Comparison of ENCODE assay signal across 9 cellular contexts in genomic region chr1:156496211-156496761, GRCh38. TPM values are rescaled to one million over a fixed set of nuclear protein-coding genes. Genes with fewer than 3 reads are reported as not detected.
DNase-seq lines count a peak whose midpoint lies in the region; ATAC-seq and TF ChIP-seq lines count a peak whose summit lies in the region.
"Had no signal": no experiment of that assay in that cellular context is flagged by ENCODE, and none has a peak within 500 bp of the region (broad histone marks: within the 10 kb centered on the region; RNA-seq: fewer than 3 reads in every experiment).

No MANE protein-coding gene starts in this region.

- WGBS in heart right ventricle, 2 donors = 38 to 47% methylated on average over 10 of the region's 10 CpGs
- WGBS in mesendoderm (ENCODE audit: extremely low coverage, insufficient coverage, low lambda C conversion rate) = no CpG with 5 or more reads among the region's 10 CpGs
- WGBS in aorta, 2 donors = 31 to 32% methylated on average over 10 of the region's 10 CpGs

- no peak overlapping the region for H3K18ac ChIP-seq in mesendoderm (ENCODE audit: low read length)

- H3K4me3 ChIP-seq in heart right ventricle = peak overlapping the region in 9 of 10 donors; percentile 0 to 100 (median 94)
- no peak overlapping the region for H3K4me3 ChIP-seq in mesendoderm (ENCODE audit: low read length)
- H3K4me3 ChIP-seq in aorta (ENCODE audit: low read length in 2 of 2) = no peak overlapping the region
- H3K4me3 ChIP-seq: SK-N-MC had no signal

- H3K27me3 ChIP-seq in heart right ventricle = no peaks in the 10 kb centered on the region
- H3K27me3 ChIP-seq in mesendoderm (ENCODE audit: insufficient read depth, low read length, poor library complexity) = no peaks in the 10 kb centered on the region
- H3K27me3 ChIP-seq in aorta (ENCODE audit: control insufficient read depth in 1 of 2, insufficient read depth in 2 of 2, low read length in 1 of 2) = no peaks in the 10 kb centered on the region

- H4K5ac ChIP-seq in mesendoderm (ENCODE audit: low read length) = no peak overlapping the region

- intact Hi-C loops in heart right ventricle (cut with DNase I) = no loop called here
- intact Hi-C loops in Right ventricle myocardium superior (cut with DNase I) = loop anchor here (10.0 kb wide), 1 partner anchor 521 kb away; the partner anchor contains the start of gene ARHGEF2
- intact Hi-C loops in aorta (cut with DNase I) = loop anchor here in 1 of 2 donors (5.0 kb wide), 1 partner anchor 34 kb away; no protein-coding TSS in a partner anchor

- H3K27ac ChIP-seq in heart right ventricle (peak overlapping the region; percentile 33 to 100 (median 100)), mesendoderm (ENCODE audit: low read depth, low read length) (no peak overlapping the region), aorta (ENCODE audit: low read depth in 1 of 2, low read length in 2 of 2) (peak overlapping the region in 1 of 2 donors; percentile 49)
- H3K27ac ChIP-seq: SK-N-MC had no signal

- peaks cover 74% of the 10 kb centered on the region for H3K4me1 Mint-ChIP-seq in activated naive CD8-positive, alpha-beta T cell (ENCODE audit: low read depth)

- H2BK120ac ChIP-seq in mesendoderm (ENCODE audit: low read depth, low read length) = no peak overlapping the region

- H3K56ac ChIP-seq in mesendoderm (ENCODE audit: low read length) = peak overlapping the region; percentile 43

- H3K27me3 Mint-ChIP-seq in activated naive CD8-positive, alpha-beta T cell = no peaks in the 10 kb centered on the region

- no peak overlapping the region for H3K4me2 ChIP-seq in mesendoderm (ENCODE audit: low read length)

- H3K9ac ChIP-seq in mesendoderm (ENCODE audit: low read length) = no peak overlapping the region

- no peaks in the 10 kb centered on the region for H3K9me3 ChIP-seq in heart right ventricle
- no peaks in the 10 kb centered on the region for H3K9me3 ChIP-seq in aorta (ENCODE audit: control insufficient read depth, low read length)

- H3K79me2 ChIP-seq in mesendoderm (ENCODE audit: control insufficient read depth, insufficient read depth, low read length) = peaks cover 40% of the 10 kb centered on the region

- H3K36me3 ChIP-seq in heart right ventricle (peaks cover 0 to 16% (median 4%) of the 10 kb centered on the region in 9 donors), mesendoderm (ENCODE audit: control insufficient read depth, insufficient read depth, low read length) (no peaks in the 10 kb centered on the region), aorta (ENCODE audit: control insufficient read depth in 1 of 2, insufficient read depth in 2 of 2, low read length in 1 of 2) (no peaks in the 10 kb centered on the region)

- H3K23ac ChIP-seq in mesendoderm (ENCODE audit: low read length) = peak overlapping the region; percentile 48

- ATAC-seq in heart right ventricle = no peak
- ATAC-seq in Right ventricle myocardium superior (ENCODE audit: poor library complexity) = no peak
- no peak for ATAC-seq in aorta (ENCODE audit: low FRiP score)

- no peak overlapping the region for H2AK5ac ChIP-seq in mesendoderm (ENCODE audit: low read length)

- DNase-seq in heart right ventricle = no peak
- no peak for DNase-seq in Right ventricle myocardium superior
- DNase-seq in mesendoderm = no peak
- peak; percentile 59 to 82 for DNase-seq in aorta
- DNase-seq in CD1c-positive myeloid dendritic cell (ENCODE audit: extremely low spot score) = no peak
- DNase-seq in mucosa of gallbladder (ENCODE audit: low spot score) = no peak
- DNase-seq in GM10266 (ENCODE audit: extremely low spot score) = no peak

- peak overlapping the region; percentile 67 for H3K4me3 Mint-ChIP-seq in activated naive CD8-positive, alpha-beta T cell

- H3K9me3 Mint-ChIP-seq in activated naive CD8-positive, alpha-beta T cell (ENCODE audit: low read depth) = no peaks in the 10 kb centered on the region

- peaks cover 32% of the 10 kb centered on the region for H3K79me1 ChIP-seq in mesendoderm (ENCODE audit: low read length)

- peaks cover 71 to 81% (median 79%) of the 10 kb centered on the region in 9 donors for H3K4me1 ChIP-seq in heart right ventricle
- peaks cover 16% of the 10 kb centered on the region for H3K4me1 ChIP-seq in mesendoderm (ENCODE audit: control insufficient read depth, low read depth, low read length)
- peaks cover 5 to 18% of the 10 kb centered on the region in 2 donors for H3K4me1 ChIP-seq in aorta (ENCODE audit: control insufficient read depth in 1 of 2, insufficient read depth in 2 of 2, low read length in 2 of 2)

- no peaks in the 10 kb centered on the region for H3K36me3 Mint-ChIP-seq in activated naive CD8-positive, alpha-beta T cell

- no peak overlapping the region for H3K4ac ChIP-seq in mesendoderm (ENCODE audit: low read depth, low read length)

- TF ChIP-seq CTCF in heart right ventricle (IDR thresholded peaks at IDR 0.05) (no peak), GM10266 (IDR thresholded peaks at IDR 0.05; ENCODE audit: control insufficient read depth, insufficient read depth, low read depth, missing control alignments) (no peak)

- no peak overlapping the region for H4K8ac ChIP-seq in mesendoderm (ENCODE audit: low read depth, low read length)

- H2BK5ac ChIP-seq in mesendoderm (ENCODE audit: low read length) = no peak overlapping the region

- H2BK15ac ChIP-seq in mesendoderm (replicated peaks; ENCODE audit: low read depth) = no peak overlapping the region

- H3K27ac Mint-ChIP-seq in activated naive CD8-positive, alpha-beta T cell = peak overlapping the region; percentile 77

RNA-seq across cellular contexts. Expression of gene MEF2D, which starts 4.3 kb away (rescaled TPM):
- total RNA-seq in heart right ventricle (100 to 1,000 TPM in 4 of 10 donors, 10 to 100 TPM in 6; 81.1 to 127 (median 96.5) TPM), Right ventricle myocardium superior (96.6 TPM), aorta (10 to 100 TPM; 82.1 to 95.8 TPM), mucosa of gallbladder (57.8 TPM)
- polyA plus RNA-seq in heart right ventricle (10 to 100 TPM; 31.6 to 37.7 TPM), aorta (10 to 100 TPM in 1 of 2 donors, 1 to 10 TPM in 1; 8.1 to 27.4 TPM)
- polyA plus RNA-seq in mesendoderm (2013, experiment 1 of 2) = 11.7 TPM
- polyA plus RNA-seq in mesendoderm (2013, experiment 2 of 2) = 11.4 TPM

Comparison
In these comparisons a context has a peak if more than half of its experiments do, and no peak if none do; other contexts are left out.
1. DNase-seq: peak in aorta (2 of 2); none in heart right ventricle (0 of 2), Right ventricle myocardium superior (single experiment), mesendoderm (single experiment), CD1c-positive myeloid dendritic cell (single experiment), mucosa of gallbladder (single experiment) and GM10266 (single experiment).
2. H3K4me3 ChIP-seq: peak in heart right ventricle (9 of 10); none in mesendoderm (single experiment) and aorta (0 of 2).